ENCODE assay signal across 1 cellular context in genomic region chr16:56332464-56333079, GRCh38.
A peak's percentile ranks its signal among the peaks of the same experiment; 100 is the strongest.
TF ChIP-seq lines count a peak whose summit lies in the region.

No MANE protein-coding gene starts in this region.

TF ChIP-seq in HepG2, 621 proteins besides CTCF, POLR2A, EP300 and RAD21 (continued from another document and continues in another):
- TF ChIP-seq KDM3A (CRISPR knock-in tag; IDR thresholded peaks at IDR 0.05; ENCODE audit: low read depth): peak; percentile 77; the same call in 1 of the 2 replicates
- peak; percentile 57; the same call in 1 of the 2 replicates for TF ChIP-seq SP5 (CRISPR knock-in tag; IDR thresholded peaks at IDR 0.05; ENCODE audit: borderline replicate concordance, low read depth)
- peak; percentile 58; the same call in 1 of the 2 replicates for TF ChIP-seq ZMYM4 (CRISPR knock-in tag; IDR thresholded peaks at IDR 0.05)
- TF ChIP-seq MIER3 (CRISPR knock-in tag; IDR thresholded peaks at IDR 0.05; ENCODE audit: borderline replicate concordance): peak; percentile 46; the same call in 1 of the 2 replicates
- peak; percentile 77; the same call in 1 of the 2 replicates for TF ChIP-seq ZSCAN25 (CRISPR knock-in tag; IDR thresholded peaks at IDR 0.05)
- TF ChIP-seq CBX1 (IDR thresholded peaks at IDR 0.05; ENCODE audit: low read depth): no peak
- peak; percentile 21; the same call in 1 of the 2 replicates for TF ChIP-seq ZNF770 (CRISPR knock-in tag; IDR thresholded peaks at IDR 0.05)
- 0 out of 2 replicates have a peak, but pooled peaks have one; percentile 34 for TF ChIP-seq GTF3A (CRISPR knock-in tag; conservative IDR thresholded peaks at IDR 0.05)
- TF ChIP-seq SMARCE1 (IDR thresholded peaks at IDR 0.05; ENCODE audit: borderline replicate concordance): no peak
- 0 out of 2 replicates have a peak, but pooled peaks have one; percentile 32 for TF ChIP-seq ESRRA (CRISPR knock-in tag; IDR thresholded peaks at IDR 0.05; ENCODE audit: low read depth)
- TF ChIP-seq, protein P1, sequence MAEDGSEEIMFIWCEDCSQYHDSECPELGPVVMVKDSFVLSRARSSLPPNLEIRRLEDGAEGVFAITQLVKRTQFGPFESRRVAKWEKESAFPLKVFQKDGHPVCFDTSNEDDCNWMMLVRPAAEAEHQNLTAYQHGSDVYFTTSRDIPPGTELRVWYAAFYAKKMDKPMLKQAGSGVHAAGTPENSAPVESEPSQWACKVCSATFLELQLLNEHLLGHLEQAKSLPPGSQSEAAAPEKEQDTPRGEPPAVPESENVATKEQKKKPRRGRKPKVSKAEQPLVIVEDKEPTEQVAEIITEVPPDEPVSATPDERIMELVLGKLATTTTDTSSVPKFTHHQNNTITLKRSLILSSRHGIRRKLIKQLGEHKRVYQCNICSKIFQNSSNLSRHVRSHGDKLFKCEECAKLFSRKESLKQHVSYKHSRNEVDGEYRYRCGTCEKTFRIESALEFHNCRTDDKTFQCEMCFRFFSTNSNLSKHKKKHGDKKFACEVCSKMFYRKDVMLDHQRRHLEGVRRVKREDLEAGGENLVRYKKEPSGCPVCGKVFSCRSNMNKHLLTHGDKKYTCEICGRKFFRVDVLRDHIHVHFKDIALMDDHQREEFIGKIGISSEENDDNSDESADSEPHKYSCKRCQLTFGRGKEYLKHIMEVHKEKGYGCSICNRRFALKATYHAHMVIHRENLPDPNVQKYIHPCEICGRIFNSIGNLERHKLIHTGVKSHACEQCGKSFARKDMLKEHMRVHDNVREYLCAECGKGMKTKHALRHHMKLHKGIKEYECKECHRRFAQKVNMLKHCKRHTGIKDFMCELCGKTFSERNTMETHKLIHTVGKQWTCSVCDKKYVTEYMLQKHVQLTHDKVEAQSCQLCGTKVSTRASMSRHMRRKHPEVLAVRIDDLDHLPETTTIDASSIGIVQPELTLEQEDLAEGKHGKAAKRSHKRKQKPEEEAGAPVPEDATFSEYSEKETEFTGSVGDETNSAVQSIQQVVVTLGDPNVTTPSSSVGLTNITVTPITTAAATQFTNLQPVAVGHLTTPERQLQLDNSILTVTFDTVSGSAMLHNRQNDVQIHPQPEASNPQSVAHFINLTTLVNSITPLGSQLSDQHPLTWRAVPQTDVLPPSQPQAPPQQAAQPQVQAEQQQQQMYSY (CRISPR knock-in tag; IDR thresholded peaks at IDR 0.05): peak; percentile 83
- no peak for TF ChIP-seq ZNF282 (IDR thresholded peaks at IDR 0.05; ENCODE audit: partially characterized antibody)
- TF ChIP-seq CREBL2 (CRISPR knock-in tag; IDR thresholded peaks at IDR 0.05; ENCODE audit: borderline replicate concordance): no peak
- no peak for TF ChIP-seq RFX3 (CRISPR knock-in tag; IDR thresholded peaks at IDR 0.05)
- no peak for TF ChIP-seq ZNF883 (CRISPR knock-in tag; IDR thresholded peaks at IDR 0.05; ENCODE audit: not compliant biosample characterization)
- TF ChIP-seq ATAD3A (CRISPR knock-in tag; IDR thresholded peaks at IDR 0.05): no peak
- TF ChIP-seq YEATS2 (CRISPR knock-in tag; IDR thresholded peaks at IDR 0.05; ENCODE audit: borderline replicate concordance): no peak
- TF ChIP-seq NRL (CRISPR knock-in tag; IDR thresholded peaks at IDR 0.05; ENCODE audit: borderline replicate concordance): 0 out of 2 replicates have a peak, but pooled peaks have one; percentile 4
- TF ChIP-seq, protein P2, sequence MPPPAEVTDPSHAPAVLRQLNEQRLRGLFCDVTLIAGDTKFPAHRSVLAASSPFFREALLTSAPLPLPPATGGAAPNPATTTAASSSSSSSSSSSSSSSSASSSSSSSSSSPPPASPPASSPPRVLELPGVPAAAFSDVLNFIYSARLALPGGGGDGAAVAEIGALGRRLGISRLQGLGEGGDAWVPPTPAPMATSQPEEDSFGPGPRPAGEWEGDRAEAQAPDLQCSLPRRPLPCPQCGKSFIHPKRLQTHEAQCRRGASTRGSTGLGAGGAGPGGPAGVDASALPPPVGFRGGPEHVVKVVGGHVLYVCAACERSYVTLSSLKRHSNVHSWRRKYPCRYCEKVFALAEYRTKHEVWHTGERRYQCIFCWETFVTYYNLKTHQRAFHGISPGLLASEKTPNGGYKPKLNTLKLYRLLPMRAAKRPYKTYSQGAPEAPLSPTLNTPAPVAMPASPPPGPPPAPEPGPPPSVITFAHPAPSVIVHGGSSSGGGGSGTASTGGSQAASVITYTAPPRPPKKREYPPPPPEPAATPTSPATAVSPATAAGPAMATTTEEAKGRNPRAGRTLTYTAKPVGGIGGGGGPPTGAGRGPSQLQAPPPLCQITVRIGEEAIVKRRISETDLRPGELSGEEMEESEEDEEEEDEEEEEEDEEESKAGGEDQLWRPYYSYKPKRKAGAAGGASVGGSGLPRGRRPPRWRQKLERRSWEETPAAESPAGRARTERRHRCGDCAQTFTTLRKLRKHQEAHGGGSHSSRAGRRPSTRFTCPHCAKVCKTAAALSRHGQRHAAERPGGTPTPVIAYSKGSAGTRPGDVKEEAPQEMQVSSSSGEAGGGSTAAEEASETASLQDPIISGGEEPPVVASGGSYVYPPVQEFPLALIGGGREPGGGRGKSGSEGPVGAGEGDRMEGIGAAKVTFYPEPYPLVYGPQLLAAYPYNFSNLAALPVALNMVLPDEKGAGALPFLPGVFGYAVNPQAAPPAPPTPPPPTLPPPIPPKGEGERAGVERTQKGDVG (CRISPR knock-in tag; IDR thresholded peaks at IDR 0.05; ENCODE audit: borderline replicate concordance): no peak
- TF ChIP-seq TEAD3 (CRISPR knock-in tag; optimal IDR thresholded peaks at IDR 0.05; ENCODE audit: borderline replicate concordance): peak; percentile 72
- peak; percentile 52 for TF ChIP-seq ZNF350 (CRISPR knock-in tag; IDR thresholded peaks at IDR 0.05; ENCODE audit: borderline replicate concordance, low read depth)
- TF ChIP-seq ZNF7 (CRISPR knock-in tag; IDR thresholded peaks at IDR 0.05): no peak
- no peak for TF ChIP-seq ZNF660 (CRISPR knock-in tag; IDR thresholded peaks at IDR 0.05; ENCODE audit: borderline replicate concordance, low read depth)
- no peak for TF ChIP-seq ZNF567 (CRISPR knock-in tag; IDR thresholded peaks at IDR 0.05; ENCODE audit: borderline replicate concordance)
- TF ChIP-seq ZNF776 (CRISPR knock-in tag; IDR thresholded peaks at IDR 0.05): no peak
- TF ChIP-seq, protein P3, sequence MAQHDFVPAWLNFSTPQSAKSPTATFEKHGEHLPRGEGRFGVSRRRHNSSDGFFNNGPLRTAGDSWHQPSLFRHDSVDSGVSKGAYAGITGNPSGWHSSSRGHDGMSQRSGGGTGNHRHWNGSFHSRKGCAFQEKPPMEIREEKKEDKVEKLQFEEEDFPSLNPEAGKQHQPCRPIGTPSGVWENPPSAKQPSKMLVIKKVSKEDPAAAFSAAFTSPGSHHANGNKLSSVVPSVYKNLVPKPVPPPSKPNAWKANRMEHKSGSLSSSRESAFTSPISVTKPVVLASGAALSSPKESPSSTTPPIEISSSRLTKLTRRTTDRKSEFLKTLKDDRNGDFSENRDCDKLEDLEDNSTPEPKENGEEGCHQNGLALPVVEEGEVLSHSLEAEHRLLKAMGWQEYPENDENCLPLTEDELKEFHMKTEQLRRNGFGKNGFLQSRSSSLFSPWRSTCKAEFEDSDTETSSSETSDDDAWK (CRISPR knock-in tag; IDR thresholded peaks at IDR 0.05): no peak
- TF ChIP-seq CENPT (CRISPR knock-in tag; IDR thresholded peaks at IDR 0.05; ENCODE audit: low read depth): no peak
- TF ChIP-seq RNF219 (CRISPR knock-in tag; IDR thresholded peaks at IDR 0.05): no peak
- TF ChIP-seq ZNF841 (CRISPR knock-in tag; IDR thresholded peaks at IDR 0.05; ENCODE audit: borderline replicate concordance): no peak
- TF ChIP-seq EHMT2 (IDR thresholded peaks at IDR 0.05; ENCODE audit: borderline replicate concordance, low read depth, low read length): no peak
- no peak for TF ChIP-seq TCF7L2 (IDR thresholded peaks at IDR 0.05; ENCODE audit: low read depth, low read length)
- TF ChIP-seq, protein P4, sequence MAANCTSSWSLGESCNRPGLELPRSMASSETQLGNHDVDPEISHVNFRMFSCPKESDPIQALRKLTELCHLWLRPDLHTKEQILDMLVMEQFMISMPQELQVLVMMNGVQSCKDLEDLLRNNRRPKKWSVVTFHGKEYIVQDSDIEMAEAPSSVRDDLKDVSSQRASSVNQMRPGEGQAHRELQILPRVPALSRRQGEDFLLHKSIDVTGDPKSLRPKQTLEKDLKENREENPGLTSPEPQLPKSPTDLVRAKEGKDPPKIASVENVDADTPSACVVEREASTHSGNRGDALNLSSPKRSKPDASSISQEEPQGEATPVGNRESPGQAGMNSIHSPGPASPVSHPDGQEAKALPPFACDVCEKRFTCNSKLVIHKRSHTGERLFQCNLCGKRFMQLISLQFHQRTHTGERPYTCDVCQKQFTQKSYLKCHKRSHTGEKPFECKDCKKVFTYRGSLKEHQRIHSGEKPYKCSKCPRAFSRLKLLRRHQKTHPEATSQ (CRISPR knock-in tag; IDR thresholded peaks at IDR 0.05; ENCODE audit: borderline replicate concordance): no peak
- TF ChIP-seq RAD51 (IDR thresholded peaks at IDR 0.05; ENCODE audit: borderline replicate concordance): no peak
- no peak for TF ChIP-seq NR1H2 (CRISPR knock-in tag; IDR thresholded peaks at IDR 0.05; ENCODE audit: borderline replicate concordance, low read depth)
- no peak for TF ChIP-seq ZBTB8A (CRISPR knock-in tag; IDR thresholded peaks at IDR 0.05; ENCODE audit: borderline replicate concordance, low read depth)
- TF ChIP-seq ZNF878 (CRISPR knock-in tag; IDR thresholded peaks at IDR 0.05): no peak
- no peak for TF ChIP-seq HNF4G (IDR thresholded peaks at IDR 0.05; ENCODE audit: borderline replicate concordance, low read depth, low read length)
- no peak for TF ChIP-seq HNF4G (CRISPR knock-in tag; IDR thresholded peaks at IDR 0.05; ENCODE audit: borderline replicate concordance, low read depth)
- no peak for TF ChIP-seq LCORL (IDR thresholded peaks at IDR 0.05)
- peak; percentile 75 for TF ChIP-seq LCORL (CRISPR knock-in tag; IDR thresholded peaks at IDR 0.05)
- TF ChIP-seq PRPF4 (IDR thresholded peaks at IDR 0.05; ENCODE audit: low read depth, low read length, poor library complexity, severe bottlenecking): no peak
- TF ChIP-seq DR1 (CRISPR knock-in tag; IDR thresholded peaks at IDR 0.05): no peak
- TF ChIP-seq MAFF (IDR thresholded peaks at IDR 0.05; ENCODE audit: low read depth, low read length): no peak
- TF ChIP-seq ZSCAN20 (CRISPR knock-in tag; IDR thresholded peaks at IDR 0.05; ENCODE audit: borderline replicate concordance): no peak
- no peak; the same call in 1 of the 2 replicates for TF ChIP-seq KDM5B (CRISPR knock-in tag; IDR thresholded peaks at IDR 0.05; ENCODE audit: borderline replicate concordance)
- no peak for TF ChIP-seq ZNF207 (IDR thresholded peaks at IDR 0.05; ENCODE audit: borderline replicate concordance)
- peak in 1 of 2 experiments; percentile 78; a peak in 1 of 4 replicates for TF ChIP-seq NR2F1 (CRISPR knock-in tag; IDR thresholded peaks at IDR 0.05)
- TF ChIP-seq RFX1 (IDR thresholded peaks at IDR 0.05): no peak
- peak; percentile 60; the same call in 1 of the 2 replicates for TF ChIP-seq RXRB (CRISPR knock-in tag; IDR thresholded peaks at IDR 0.05; ENCODE audit: borderline replicate concordance)
- TF ChIP-seq TBX3 (IDR thresholded peaks at IDR 0.05; ENCODE audit: borderline replicate concordance): no peak
- no peak for TF ChIP-seq ZNF674 (CRISPR knock-in tag; IDR thresholded peaks at IDR 0.05; ENCODE audit: low read depth)
